Comparison of ENCODE assay signal across 29 cellular contexts in genomic region chr1:5883129-5884048, GRCh38.
"Had no signal": no experiment of that assay in that cellular context is flagged by ENCODE, and none has a peak within 500 bp of the region (broad histone marks: within the 10 kb centered on the region; RNA-seq: fewer than 3 reads in every experiment).

No MANE protein-coding gene starts in this region.

- H3K4me2 ChIP-seq: KMS-11 had no signal

- H3K27me3 ChIP-seq: ascending aorta, body of pancreas had no signal

- H3K4me3 ChIP-seq: ascending aorta, body of pancreas had no signal

- H3K9me3 ChIP-seq: ascending aorta, body of pancreas had no signal

- FAIRE-seq: bronchial epithelial cell, TTC549 had no signal

- H3K9ac ChIP-seq: KMS-11 had no signal

- ATAC-seq: activated CD8-positive, alpha-beta memory T cell treated with anti-CD3 and anti-CD28 coated beads, Interleukin-2, amount 10 ng/mL, durations not matched to agents 7 days and 5 days; activated naive CD4-positive, alpha-beta T cell treated with anti-CD3 and anti-CD28 coated beads, Interleukin-2, amount 50 U/mL, for 72 hours; activated naive CD8-positive, alpha-beta T cell treated with anti-CD3 and anti-CD28 coated beads, Interleukin-2, amount 50 U/mL, for 24 hours; activated T-cell treated with anti-CD3 and anti-CD28 coated beads, Interleukin-2, amount 50 U/mL, for 4 hours; body of pancreas; Panc1 had no signal

- DNase-seq: activated B cell treated with CpG ODN at 0.5 μM for 24 hours; activated CD4-positive, alpha-beta T cell treated with anti-CD3 and anti-CD28 coated beads for 1 hour; activated CD4-positive, alpha-beta T cell treated with anti-CD3 and anti-CD28 coated beads, Interleukin-2, amount 10 ng/mL, durations not matched to agents 24 days and 14 days; activated CD4-positive, alpha-beta T cell treated with anti-CD3 and anti-CD28 coated beads, Interleukin-2, amount 50 U/mL, for 48 hours; activated CD8-positive, alpha-beta memory T cell treated with anti-CD3 and anti-CD28 coated beads, Interleukin-2, amount 10 ng/mL, durations not matched to agents 7 days and 5 days; activated effector memory CD4-positive, alpha-beta T cell treated with anti-CD3 and anti-CD28 coated beads, Interleukin-2, amount 50 U/mL, for 16 hours; activated naive CD4-positive, alpha-beta T cell treated with Interleukin-2 at 50 U/mL for 16 hours; activated naive CD8-positive, alpha-beta T cell treated with anti-CD3 and anti-CD28 coated beads, Interleukin-2, amount 50 U/mL, for 24 hours; activated T-cell treated with anti-CD3 and anti-CD28 coated beads, Interleukin-2, amount 50 U/mL, for 4 hours; amniotic stem cell; body of pancreas; MV-4-11; NCI-H1092 treated with DMSO at 0.1 percent for 48 hours; NCI-H1436 treated with DMSO at 0.1 percent for 48 hours; NCI-H187; NCI-H2081; NCI-H510A treated with DMSO at 0.1 percent for 48 hours; NCI-H69; NK-92 treated with Interleukin-12 subunit alpha and Interleukin-12 subunit beta, amount 100 ng/mL, for 24 hours; OCI-M1; SIG-M5; T-helper 2 cell; T1000 had no signal

- H3K4me1 ChIP-seq: ascending aorta, body of pancreas had no signal

- H3K27ac ChIP-seq: ascending aorta, body of pancreas, KMS-11 had no signal
